ENCODE assay signal across 9 cellular contexts in the genomic region with DNA sequence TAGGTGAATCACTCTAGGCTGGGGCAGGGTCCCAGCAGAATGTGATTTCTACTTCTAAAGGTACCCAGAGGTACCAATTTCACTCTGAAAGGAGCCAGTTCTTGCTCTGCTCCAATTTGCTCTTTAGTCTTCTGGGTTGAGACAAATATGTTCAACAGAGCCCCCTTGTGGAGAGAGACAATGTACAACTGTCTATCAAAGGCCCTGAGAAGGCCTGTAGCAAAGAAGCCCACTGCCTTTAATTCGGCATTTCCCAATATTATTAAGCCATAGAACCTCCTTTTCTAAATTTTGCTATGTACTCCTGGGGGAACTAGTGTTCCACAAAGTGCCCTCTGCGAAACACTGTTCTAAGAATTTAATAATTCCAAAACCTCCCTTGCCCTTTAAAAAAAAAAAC.
A peak's percentile ranks its signal among the peaks of the same experiment; 100 is the strongest.
DNase-seq lines count a peak whose midpoint lies in the region; ATAC-seq, FAIRE-seq and TF ChIP-seq lines count a peak whose summit lies in the region.
"Had no signal": no experiment of that assay in that cellular context is flagged by ENCODE, and none has a peak within 500 bp of the region (broad histone marks: within the 10 kb centered on the region; RNA-seq: fewer than 3 reads in every experiment).

No MANE protein-coding gene starts in this region.

- H3K4me3 ChIP-seq in ACC112 (ENCODE audit: low read depth, low read length) (no peak overlapping the region), OCI-LY1 (ENCODE audit: low read depth, low read length, poor library complexity, severe bottlenecking) (no peak overlapping the region)

- ATAC-seq in HG03039 (IDR thresholded peaks at IDR 0.05; ENCODE audit: unreplicated experiment) (no peak), GM21447 (IDR thresholded peaks at IDR 0.05; ENCODE audit: unreplicated experiment) (no peak)
- ATAC-seq: activated T-cell treated with anti-CD3 and anti-CD28 coated beads, Interleukin-2, amount 50 U/mL, for 72 hours had no signal

- no peak overlapping the region for H2AFZ ChIP-seq in ACC112 (ENCODE audit: low read length, unreplicated experiment)
- no peak overlapping the region for H2AFZ ChIP-seq in OCI-LY1 (ENCODE audit: low read length)

- no peaks in the 10 kb centered on the region for H3K9me2 ChIP-seq in OCI-LY1 (ENCODE audit: low read depth, low read length)

- H3K79me2 ChIP-seq in ACC112 (ENCODE audit: control insufficient read depth, insufficient read depth, low read length, unreplicated experiment) (no peaks in the 10 kb centered on the region), OCI-LY1 (ENCODE audit: insufficient read depth, low read length) (no peaks in the 10 kb centered on the region)

- H3K4me2 ChIP-seq in OCI-LY1 (ENCODE audit: low read length) = no peak overlapping the region

- no peaks in the 10 kb centered on the region for H3K27me3 ChIP-seq in ACC112 (ENCODE audit: insufficient read depth, low read length)
- no peaks in the 10 kb centered on the region; the same call in 1 of the 2 replicates for H3K27me3 ChIP-seq in OCI-LY1 (ENCODE audit: insufficient read depth, low read length)

- H3K9ac ChIP-seq in OCI-LY1 (ENCODE audit: low read length) = no peak overlapping the region

- H3K27ac ChIP-seq in ACC112 (ENCODE audit: low read depth, low read length) (peak overlapping the region; percentile 80), OCI-LY1 (ENCODE audit: low read depth, low read length, poor library complexity, severe bottlenecking) (no peak overlapping the region)

- no peaks in the 10 kb centered on the region for H4K20me1 ChIP-seq in OCI-LY1 (ENCODE audit: insufficient read depth, low read length)

- TF ChIP-seq CTCF in OCI-LY1 (IDR thresholded peaks at IDR 0.05; ENCODE audit: low read length) = peak; percentile 67

- no peak for FAIRE-seq in GM19239 (lab: Jason Lieb, UNC)

- H3K4me1 ChIP-seq in ACC112 (ENCODE audit: control insufficient read depth, insufficient read depth, low read length, unreplicated experiment) (peaks cover 25% of the 10 kb centered on the region), OCI-LY1 (ENCODE audit: insufficient read depth, low read length, severe bottlenecking) (no peaks in the 10 kb centered on the region)

- no peaks in the 10 kb centered on the region for H3K36me3 ChIP-seq in ACC112 (ENCODE audit: insufficient read depth, low read length)
- no peaks in the 10 kb centered on the region for H3K36me3 ChIP-seq in OCI-LY1 (ENCODE audit: insufficient read depth, low read length)

- DNase-seq in GM19239 (ENCODE audit: insufficient read length, low spot score) = peak; percentile 8
- peak; percentile 24 for DNase-seq in germinal center (ENCODE audit: low spot score)
- DNase-seq in effector CD4-positive, alpha-beta T cell = no peak
- DNase-seq in DMS114 treated with DMSO at 0.1 percent for 48 hours (lab: John Stamatoyannopoulos, UW; ENCODE audit: unreplicated experiment) = no peak

- H3F3A ChIP-seq in OCI-LY1 (ENCODE audit: insufficient read depth, low read length) = no peaks in the 10 kb centered on the region

- H3K9me3 ChIP-seq in OCI-LY1 (ENCODE audit: low read length) = no peaks in the 10 kb centered on the region

Comparison
In these comparisons a context has a peak if more than half of its experiments do, and no peak if none do; other contexts are left out.
1. DNase-seq: peak in GM19239 (single experiment) and germinal center (single experiment); none in effector CD4-positive, alpha-beta T cell (single experiment) and DMS114 treated with DMSO at 0.1 percent for 48 hours (single experiment).